In genomic region chr3:155093261-155093660, GRCh38 we compare ENCODE assay signal across 21 cellular contexts. TPM values are rescaled to one million over a fixed set of nuclear protein-coding genes. Genes with fewer than 3 reads are reported as not detected.
DNase-seq lines count a peak whose midpoint lies in the region; ATAC-seq and TF ChIP-seq lines count a peak whose summit lies in the region.
"Had no signal": no experiment of that assay in that cellular context is flagged by ENCODE, and none has a peak within 500 bp of the region (broad histone marks: within the 10 kb centered on the region; RNA-seq: fewer than 3 reads in every experiment).

No MANE protein-coding gene starts in this region.

- no peaks in the 10 kb centered on the region for H3K27me3 ChIP-seq in SU-DHL-6 (ENCODE audit: low read length)
- H3K27me3 ChIP-seq: cardiac muscle cell, uterus had no signal

- H3K4me3 ChIP-seq in SU-DHL-6 (ENCODE audit: insufficient read depth, low read length, poor library complexity, severe bottlenecking), result no peak overlapping the region
- H3K4me3 ChIP-seq: cardiac muscle cell, skin epidermis, uterus had no signal

- no peaks in the 10 kb centered on the region for H3K9me2 ChIP-seq in SU-DHL-6 (replicated peaks; ENCODE audit: insufficient read depth, low read length)

- H3K27ac ChIP-seq in SU-DHL-6 (ENCODE audit: low read depth, low read length), result peak overlapping the region; percentile 60
- H3K27ac ChIP-seq: cardiac muscle cell, skin epidermis, uterus had no signal

- no peak for TF ChIP-seq CTCF in SU-DHL-6 (IDR thresholded peaks at IDR 0.05; ENCODE audit: insufficient read depth, low read length, poor library complexity, severe bottlenecking)

- H3K9ac ChIP-seq in SU-DHL-6 (ENCODE audit: low read length), result no peak overlapping the region

- peak; percentile 87 for DNase-seq in COR-L47 (lab: John Stamatoyannopoulos, UW)
- peak; percentile 50 for DNase-seq in HT-29 (ENCODE audit: low spot score)
- DNase-seq in NCI-H2029 treated with DMSO at 0.1 percent for 48 hours (lab: John Stamatoyannopoulos, UW), result peak; percentile 78
- no peak for DNase-seq in NCI-H510A (lab: John Stamatoyannopoulos, UW)
- DNase-seq in activated effector memory CD4-positive, alpha-beta T cell treated with anti-CD3 and anti-CD28 coated beads, Interleukin-2, amount 50 U/mL, for 16 hours, result no peak
- DNase-seq in activated CD8-positive, alpha-beta memory T cell treated with anti-CD3 and anti-CD28 coated beads, Interleukin-2, amount 50 U/mL, for 4 hours, result no peak
- DNase-seq: activated B cell treated with CpG ODN at 0.5 μM for 24 hours; activated CD8-positive, alpha-beta T cell treated with anti-CD3 and anti-CD28 coated beads, Interleukin-2, amount 10 ng/mL, durations not matched to agents 7 days and 5 days; activated naive CD4-positive, alpha-beta T cell treated with Interleukin-2 at 50 U/mL for 16 hours; activated T-cell treated with anti-CD3 and anti-CD28 coated beads, Interleukin-2, amount 50 U/mL, for 1 hour; amygdala; CD4-positive, CD25-positive, alpha-beta regulatory T cell; DMS79; HCEC 1CT; kidney; stimulated activated CD4-positive, alpha-beta T cell treated with anti-CD3 and anti-CD28 coated beads, Interleukin-1b, Interleukin-23, amount 100 ng/mL, for 48 hours; uterus had no signal

- peaks cover 20% of the 10 kb centered on the region for H3F3A ChIP-seq in SU-DHL-6 (ENCODE audit: insufficient read depth)

- H3K4me2 ChIP-seq in SU-DHL-6 (ENCODE audit: low read depth, low read length, poor library complexity, severe bottlenecking), result peak overlapping the region; percentile 13

- H3K9me3 ChIP-seq in SU-DHL-6 (ENCODE audit: insufficient read depth, low read length), result no peaks in the 10 kb centered on the region
- H3K9me3 ChIP-seq: uterus had no signal

- peaks cover 31% of the 10 kb centered on the region for H3K36me3 ChIP-seq in SU-DHL-6 (ENCODE audit: low read length)
- H3K36me3 ChIP-seq: cardiac muscle cell, uterus had no signal

- no peaks in the 10 kb centered on the region for H4K20me1 ChIP-seq in SU-DHL-6 (ENCODE audit: low read depth, low read length)

- H2AFZ ChIP-seq in SU-DHL-6 (ENCODE audit: low read depth, low read length, severe bottlenecking), result no peak overlapping the region

- no peak for ATAC-seq in GM19035 (IDR thresholded peaks at IDR 0.05; ENCODE audit: unreplicated experiment)
- ATAC-seq: activated CD8-positive, alpha-beta T cell treated with anti-CD3 and anti-CD28 coated beads, Interleukin-2, amount 10 ng/mL, durations not matched to agents 7 days and 5 days had no signal

- peaks cover 22% of the 10 kb centered on the region for H3K79me2 ChIP-seq in SU-DHL-6 (ENCODE audit: insufficient read depth, low read length)

RNA-seq across cellular contexts. Expression of gene MME, which starts 13.1 kb away (rescaled TPM):
- 0.03 TPM in 1 of 2 replicates, not detected in the other for total RNA-seq in HT-29 (2014; rRNA removed; shearing (Covaris generic))
- total RNA-seq: activated CD8-positive, alpha-beta T cell treated with anti-CD3 and anti-CD28 coated beads, Interleukin-2, amount 10 ng/mL, durations not matched to agents 7 days and 5 days; CD4-positive, CD25-positive, alpha-beta regulatory T cell had no signal

Comparison
In these comparisons a context has a peak if more than half of its experiments do, and no peak if none do; other contexts are left out.
1. DNase-seq: peak in COR-L47 (single experiment), HT-29 (single experiment) and NCI-H2029 treated with DMSO at 0.1 percent for 48 hours (single experiment); none in NCI-H510A (single experiment), activated effector memory CD4-positive, alpha-beta T cell treated with anti-CD3 and anti-CD28 coated beads, Interleukin-2, amount 50 U/mL, for 16 hours (single experiment) and activated CD8-positive, alpha-beta memory T cell treated with anti-CD3 and anti-CD28 coated beads, Interleukin-2, amount 50 U/mL, for 4 hours (single experiment).